In genomic region chr6:30683137-30683979, GRCh38 we compare ENCODE assay signal across 8 cellular contexts. TPM values are rescaled to one million over a fixed set of nuclear protein-coding genes. Genes with fewer than 3 reads are reported as not detected.
DNase-seq lines count a peak whose midpoint lies in the region; ATAC-seq and TF ChIP-seq lines count a peak whose summit lies in the region.

No MANE protein-coding gene starts in this region.

- POLR2A ChIA-PET in HCT116 (lab: Charles Lee), result no interaction called here
- POLR2A ChIA-PET in activated CD8-positive, alpha-beta T cell treated with anti-CD3 and anti-CD28 coated beads for 36 hours (lab: Charles Lee), result interaction anchor here (0.6 to 15.7 kb wide), 11 partner anchors 9 to 193 kb away, joined by 3 to 500 read pairs (median 5); partner anchors contain the start of genes IER3, MDC1 and TUBB

- no peak for TF ChIP-seq POLR2A in HCT116 (IDR thresholded peaks at IDR 0.05; ENCODE audit: borderline replicate concordance, extremely low read depth, insufficient read depth, insufficient read length)

- H4K20me1 ChIP-seq in HCT116 (ENCODE audit: insufficient read depth) (no peaks in the 10 kb centered on the region), smooth muscle cell (ENCODE audit: low read depth) (peaks cover 75% of the 10 kb centered on the region)

- no peaks in the 10 kb centered on the region for H3K9me2 ChIP-seq in HCT116 (ENCODE audit: insufficient read depth)

- peaks cover 41% of the 10 kb centered on the region for H3F3A ChIP-seq in smooth muscle cell (ENCODE audit: low read depth)

- WGBS in smooth muscle cell (ENCODE audit: low lambda C conversion rate), result 32% methylated on average over 6 of the region's 7 CpGs

- peaks cover 0 to 2% of the 10 kb centered on the region in 2 experiments; a peak in 1 of 4 replicates for H3K36me3 ChIP-seq in HCT116 (ENCODE audit: control insufficient read depth in 1 of 2, insufficient read depth in 2 of 2, low read length in 2 of 2)
- H3K36me3 ChIP-seq in iPS-15b (ENCODE audit: control insufficient read depth, insufficient read depth, low read length), result peaks cover 4% of the 10 kb centered on the region
- H3K36me3 ChIP-seq in smooth muscle cell (ENCODE audit: low read depth), result no peaks in the 10 kb centered on the region

- H3K4me3 Mint-ChIP-seq in activated CD8-positive, alpha-beta T cell treated with anti-CD3 and anti-CD28 coated beads for 36 hours, result peak overlapping the region; percentile 88

- no peaks in the 10 kb centered on the region for H3K27me3 Mint-ChIP-seq in activated CD8-positive, alpha-beta T cell treated with anti-CD3 and anti-CD28 coated beads for 36 hours

- H3K4me1 ChIP-seq in HCT116 (ENCODE audit: control insufficient read depth in 1 of 2, insufficient read depth in 2 of 2, low read length in 2 of 2), result peaks cover 42 to 69% of the 10 kb centered on the region in 2 experiments
- peaks cover 37% of the 10 kb centered on the region for H3K4me1 ChIP-seq in iPS-15b (ENCODE audit: control insufficient read depth, insufficient read depth, low read length)
- H3K4me1 ChIP-seq in smooth muscle cell (ENCODE audit: low read depth), result peaks cover 58% of the 10 kb centered on the region

- H3K9ac ChIP-seq in HCT116 (ENCODE audit: low read length), result peak overlapping the region; percentile 66
- H3K9ac ChIP-seq in iPS-15b (ENCODE audit: low read depth, low read length), result peak overlapping the region; percentile 60
- H3K9ac ChIP-seq in smooth muscle cell (ENCODE audit: low read depth), result peak overlapping the region; percentile 91

- H3K36me3 Mint-ChIP-seq in activated CD8-positive, alpha-beta T cell treated with anti-CD3 and anti-CD28 coated beads for 36 hours (ENCODE audit: low read depth), result peaks cover 88% of the 10 kb centered on the region

- H3K27ac ChIP-seq in HCT116 (ENCODE audit: low read depth, low read length) (peak overlapping the region; percentile 85), smooth muscle cell (ENCODE audit: low read depth) (peak overlapping the region; percentile 92)

- RAD21 ChIA-PET in HCT116 (lab: Charles Lee; ENCODE audit: low non-redundant PET in 1 of 2, low total read pairs in 2 of 2, uncharacterized antibody in 2 of 2, unreplicated experiment in 2 of 2), result no interaction called here

- TF ChIP-seq CTCF in HCT116 (IDR thresholded peaks at IDR 0.05 in 2 of 3, conservative IDR thresholded peaks at IDR 0.05 in 1 of 3; ENCODE audit: borderline replicate concordance in 1 of 3, insufficient read depth in 1 of 3, low read depth in 2 of 3, low read length in 2 of 3) (no peak), smooth muscle cell (IDR thresholded peaks at IDR 0.05; ENCODE audit: borderline replicate concordance, insufficient read depth, poor library complexity, severe bottlenecking) (no peak)
- no peak for TF ChIP-seq CTCF in activated CD8-positive, alpha-beta T cell treated with anti-CD3 and anti-CD28 coated beads for 36 hours (IDR thresholded peaks at IDR 0.05)

- no peaks in the 10 kb centered on the region for H3K9me3 ChIP-seq in HCT116 (ENCODE audit: control insufficient read depth in 1 of 2, insufficient read depth in 1 of 2, low read depth in 1 of 2, low read length in 2 of 2)
- no peaks in the 10 kb centered on the region for H3K9me3 ChIP-seq in iPS-15b (ENCODE audit: control insufficient read depth, insufficient read depth, low read length)
- H3K9me3 ChIP-seq in smooth muscle cell (replicated peaks; ENCODE audit: low read depth), result no peaks in the 10 kb centered on the region

- H3K79me2 ChIP-seq in HCT116 (ENCODE audit: insufficient read depth, low read length) (peaks cover 58% of the 10 kb centered on the region), smooth muscle cell (ENCODE audit: low read depth) (peaks cover 97% of the 10 kb centered on the region)

- peaks cover 14% of the 10 kb centered on the region for H3K4me1 Mint-ChIP-seq in activated CD8-positive, alpha-beta T cell treated with anti-CD3 and anti-CD28 coated beads for 36 hours (ENCODE audit: low read depth)

- H3K4me2 ChIP-seq in HCT116 (ENCODE audit: low read length) (peak overlapping the region; percentile 98), smooth muscle cell (peak overlapping the region; percentile 93)

- no peaks in the 10 kb centered on the region for H3K9me3 Mint-ChIP-seq in activated CD8-positive, alpha-beta T cell treated with anti-CD3 and anti-CD28 coated beads for 36 hours

- no peak for ATAC-seq in HCT116
- no peak for ATAC-seq in activated CD8-positive, alpha-beta T cell treated with anti-CD3 and anti-CD28 coated beads for 36 hours
- ATAC-seq in GM19328 (IDR thresholded peaks at IDR 0.05; ENCODE audit: unreplicated experiment), result no peak
- ATAC-seq in HG03520 (IDR thresholded peaks at IDR 0.05; ENCODE audit: unreplicated experiment), result no peak

- H3K27ac Mint-ChIP-seq in activated CD8-positive, alpha-beta T cell treated with anti-CD3 and anti-CD28 coated beads for 36 hours, result peak overlapping the region; percentile 95

- TF ChIP-seq RAD21 in HCT116 (IDR thresholded peaks at IDR 0.05; ENCODE audit: low read depth), result no peak

- H3K27me3 ChIP-seq in HCT116 (ENCODE audit: insufficient read depth, low read length), result no peaks in the 10 kb centered on the region
- no peaks in the 10 kb centered on the region for H3K27me3 ChIP-seq in iPS-15b (ENCODE audit: control insufficient read depth, insufficient read depth, low read length)
- H3K27me3 ChIP-seq in smooth muscle cell (ENCODE audit: low read depth), result no peaks in the 10 kb centered on the region

- H2AFZ ChIP-seq in HCT116 (ENCODE audit: low read depth, low read length, poor library complexity, severe bottlenecking) (no peak overlapping the region), smooth muscle cell (ENCODE audit: low read depth) (no peak overlapping the region)

- no peak for DNase-seq in HCT116 (ENCODE audit: low read depth, low spot score)
- DNase-seq in activated CD8-positive, alpha-beta T cell treated with anti-CD3 and anti-CD28 coated beads for 36 hours, result no peak
- DNase-seq in smooth muscle cell (lab: John Stamatoyannopoulos, UW; ENCODE audit: unreplicated experiment), result no peak
- no peak for DNase-seq in NOMO-1 (lab: John Stamatoyannopoulos, UW; ENCODE audit: unreplicated experiment in 2 of 2)
- DNase-seq in activated gamma-delta T cell (lab: John Stamatoyannopoulos, UW), result no peak

- intact Hi-C loops in HCT116 (cut with micrococcal nuclease), result no loop called here
- intact Hi-C loops in activated CD8-positive, alpha-beta T cell treated with anti-CD3 and anti-CD28 coated beads for 36 hours (cut with micrococcal nuclease), result loop anchor here (5.0 kb wide), 2 partner anchors 66 to 129 kb away; partner anchors contain the start of genes MRPS18B and PPP1R10

- CTCF ChIA-PET in HCT116 (lab: Charles Lee), result interaction anchor here (3.5 kb wide), 1 partner anchor 47 kb away, joined by 21 read pairs; no protein-coding TSS in a partner anchor
- CTCF ChIA-PET in activated CD8-positive, alpha-beta T cell treated with anti-CD3 and anti-CD28 coated beads for 36 hours (lab: Charles Lee), result interaction anchor here (2.1 to 18.6 kb wide), 2 partner anchors 11 to 46 kb away, joined by 9 to 704 read pairs; partner anchors contain the start of genes DHX16, MDC1 and TUBB

- no TSS peak for BruUV-seq in HCT116 (replicated peaks; lab: Mats Ljungman, UMichigan)

- H3K4me3 ChIP-seq in HCT116 (replicated peaks in 1 of 2; ENCODE audit: low read depth in 1 of 2, low read length in 2 of 2), result peak overlapping the region; percentile 38 to 54
- peak overlapping the region; percentile 48 for H3K4me3 ChIP-seq in iPS-15b (ENCODE audit: low read depth, low read length)
- peak overlapping the region; percentile 78 for H3K4me3 ChIP-seq in smooth muscle cell

TF ChIP-seq in HCT116, 20 proteins besides CTCF, POLR2A, EP300 and RAD21 (continues in another document):
- TF ChIP-seq MAX (IDR thresholded peaks at IDR 0.05) (no peak), JUND (IDR thresholded peaks at IDR 0.05) (no peak), ZNF274 (IDR thresholded peaks at IDR 0.05; ENCODE audit: low read depth, low read length) (no peak), SP1 (IDR thresholded peaks at IDR 0.05; ENCODE audit: low read depth) (no peak), SIN3A (IDR thresholded peaks at IDR 0.05; ENCODE audit: low read depth) (no peak)

RNA-seq across cellular contexts. Expression of gene PPP1R18, which starts 3.1 kb away (rescaled TPM):
- 33.6 TPM for total RNA-seq in HCT116 (2021; ENCODE audit: unreplicated experiment)
- polyA plus RNA-seq in HCT116 (2012), result 30.7 and 36.9 TPM in 2 replicates
- total RNA-seq in activated CD8-positive, alpha-beta T cell treated with anti-CD3 and anti-CD28 coated beads for 36 hours, result 100 to 1,000 TPM; 174 to 177 TPM
- total RNA-seq in smooth muscle cell, result 42.7 and 55.3 TPM in 2 replicates
- polyA plus RNA-seq in smooth muscle cell, result 41.6 and 51.6 TPM in 2 replicates

RNA-seq across cellular contexts. Expression of gene NRM, which starts 7.4 kb away (rescaled TPM):
- total RNA-seq in HCT116 (2021; ENCODE audit: unreplicated experiment) (13.6 TPM), smooth muscle cell (14.6 and 25.8 TPM in 2 replicates)
- 13.3 and 18.6 TPM in 2 replicates for polyA plus RNA-seq in HCT116 (2012)
- total RNA-seq in activated CD8-positive, alpha-beta T cell treated with anti-CD3 and anti-CD28 coated beads for 36 hours, result 10 to 100 TPM; 21.0 to 22.0 TPM
- polyA plus RNA-seq in smooth muscle cell, result 28.5 and 31.8 TPM in 2 replicates

RNA-seq across cellular contexts. Expression of gene DHX16, which starts 10.6 kb away (rescaled TPM):
- total RNA-seq in HCT116 (2021; ENCODE audit: unreplicated experiment) (46.0 TPM), smooth muscle cell (12.4 and 16.0 TPM in 2 replicates)
- polyA plus RNA-seq in HCT116 (2012), result 52.5 and 53.1 TPM in 2 replicates
- 10 to 100 TPM; 31.1 to 31.3 TPM for total RNA-seq in activated CD8-positive, alpha-beta T cell treated with anti-CD3 and anti-CD28 coated beads for 36 hours
- 23.5 and 29.0 TPM in 2 replicates for polyA plus RNA-seq in smooth muscle cell

RNA-seq across cellular contexts. Expression of gene MDC1, which starts 33.7 kb away (rescaled TPM):
- total RNA-seq in HCT116 (2021; ENCODE audit: unreplicated experiment) (75.8 TPM), smooth muscle cell (6.9 and 7.0 TPM in 2 replicates)
- 55.7 and 59.3 TPM in 2 replicates for polyA plus RNA-seq in HCT116 (2012)
- total RNA-seq in activated CD8-positive, alpha-beta T cell treated with anti-CD3 and anti-CD28 coated beads for 36 hours, result 10 to 100 TPM; 80.4 to 90.7 TPM
- 17.1 and 19.0 TPM in 2 replicates for polyA plus RNA-seq in smooth muscle cell

RNA-seq across cellular contexts. Expression of gene C6orf136, which starts 36.4 kb away (rescaled TPM):
- 34.8 TPM for total RNA-seq in HCT116 (2021; ENCODE audit: unreplicated experiment)
- 26.5 and 27.6 TPM in 2 replicates for polyA plus RNA-seq in HCT116 (2012)
- total RNA-seq in activated CD8-positive, alpha-beta T cell treated with anti-CD3 and anti-CD28 coated beads for 36 hours, result 10 to 100 TPM; 34.8 to 40.1 TPM
- total RNA-seq in smooth muscle cell, result 1.8 and 4.3 TPM in 2 replicates
- polyA plus RNA-seq in smooth muscle cell, result 5.3 and 8.8 TPM in 2 replicates
